1 cellular context compared by ENCODE assay signal in genomic region chr12:82358200-82359114, GRCh38.
TF ChIP-seq lines count a peak whose summit lies in the region.

A gene with protein sequence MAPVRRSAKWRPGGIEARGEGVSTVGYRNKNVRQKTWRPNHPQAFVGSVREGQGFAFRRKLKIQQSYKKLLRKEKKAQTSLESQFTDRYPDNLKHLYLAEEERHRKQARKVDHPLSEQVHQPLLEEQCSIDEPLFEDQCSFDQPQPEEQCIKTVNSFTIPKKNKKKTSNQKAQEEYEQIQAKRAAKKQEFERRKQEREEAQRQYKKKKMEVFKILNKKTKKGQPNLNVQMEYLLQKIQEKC (minus strand): TSS chr12:82358387. CDS start chr12:82358376, 11 bp downstream.
Gene METTL25, plus strand, starts transcription at chr12:82358529. Its CDS starts 37 bp downstream, at chr12:82358566.

TF ChIP-seq in HEK293, 187 proteins besides CTCF, POLR2A, EP300 and RAD21 (continued from another document and continues in another):
- no peak for TF ChIP-seq ZNF488 (tag by site-specific recombination; IDR thresholded peaks at IDR 0.05)
- TF ChIP-seq ZNF664 (tag by site-specific recombination; IDR thresholded peaks at IDR 0.05) = peak; percentile 45; the same call in 1 of the 2 replicates
- no peak for TF ChIP-seq ZNF560 (tag by site-specific recombination; IDR thresholded peaks at IDR 0.05; ENCODE audit: borderline replicate concordance)
- TF ChIP-seq ZNF561 (tag by site-specific recombination; IDR thresholded peaks at IDR 0.05; ENCODE audit: borderline replicate concordance) = peak; percentile 97
- no peak for TF ChIP-seq TCF7L2 (IDR thresholded peaks at IDR 0.05; ENCODE audit: borderline replicate concordance, low read depth, low read length)
- TF ChIP-seq ZNF112 (tag by site-specific recombination; IDR thresholded peaks at IDR 0.05) = no peak
- TF ChIP-seq, protein P1, sequence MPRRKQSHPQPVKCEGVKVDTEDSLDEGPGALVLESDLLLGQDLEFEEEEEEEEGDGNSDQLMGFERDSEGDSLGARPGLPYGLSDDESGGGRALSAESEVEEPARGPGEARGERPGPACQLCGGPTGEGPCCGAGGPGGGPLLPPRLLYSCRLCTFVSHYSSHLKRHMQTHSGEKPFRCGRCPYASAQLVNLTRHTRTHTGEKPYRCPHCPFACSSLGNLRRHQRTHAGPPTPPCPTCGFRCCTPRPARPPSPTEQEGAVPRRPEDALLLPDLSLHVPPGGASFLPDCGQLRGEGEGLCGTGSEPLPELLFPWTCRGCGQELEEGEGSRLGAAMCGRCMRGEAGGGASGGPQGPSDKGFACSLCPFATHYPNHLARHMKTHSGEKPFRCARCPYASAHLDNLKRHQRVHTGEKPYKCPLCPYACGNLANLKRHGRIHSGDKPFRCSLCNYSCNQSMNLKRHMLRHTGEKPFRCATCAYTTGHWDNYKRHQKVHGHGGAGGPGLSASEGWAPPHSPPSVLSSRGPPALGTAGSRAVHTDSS (tag by site-specific recombination; IDR thresholded peaks at IDR 0.05) = 0 out of 2 replicates have a peak, but pooled peaks have one; percentile 48
- no peak for TF ChIP-seq ELK4 (IDR thresholded peaks at IDR 0.05; ENCODE audit: borderline replicate concordance, low read depth, low read length)
- peak; percentile 93 for TF ChIP-seq ZNF24 (tag by site-specific recombination; IDR thresholded peaks at IDR 0.05)
- TF ChIP-seq, protein P2, sequence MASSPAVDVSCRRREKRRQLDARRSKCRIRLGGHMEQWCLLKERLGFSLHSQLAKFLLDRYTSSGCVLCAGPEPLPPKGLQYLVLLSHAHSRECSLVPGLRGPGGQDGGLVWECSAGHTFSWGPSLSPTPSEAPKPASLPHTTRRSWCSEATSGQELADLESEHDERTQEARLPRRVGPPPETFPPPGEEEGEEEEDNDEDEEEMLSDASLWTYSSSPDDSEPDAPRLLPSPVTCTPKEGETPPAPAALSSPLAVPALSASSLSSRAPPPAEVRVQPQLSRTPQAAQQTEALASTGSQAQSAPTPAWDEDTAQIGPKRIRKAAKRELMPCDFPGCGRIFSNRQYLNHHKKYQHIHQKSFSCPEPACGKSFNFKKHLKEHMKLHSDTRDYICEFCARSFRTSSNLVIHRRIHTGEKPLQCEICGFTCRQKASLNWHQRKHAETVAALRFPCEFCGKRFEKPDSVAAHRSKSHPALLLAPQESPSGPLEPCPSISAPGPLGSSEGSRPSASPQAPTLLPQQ (tag by site-specific recombination; IDR thresholded peaks at IDR 0.05) = peak; percentile 87
- no peak for TF ChIP-seq ZNF776 (tag by site-specific recombination; IDR thresholded peaks at IDR 0.05; ENCODE audit: borderline replicate concordance)
- TF ChIP-seq ZNF202 (tag by site-specific recombination; IDR thresholded peaks at IDR 0.05; ENCODE audit: borderline replicate concordance) = no peak
- no peak for TF ChIP-seq ZNF26 (tag by site-specific recombination; IDR thresholded peaks at IDR 0.05)
- TF ChIP-seq ZEB2 (tag by site-specific recombination; IDR thresholded peaks at IDR 0.05) = peak; percentile 96
- TF ChIP-seq ZBTB20 (tag by site-specific recombination; IDR thresholded peaks at IDR 0.05) = no peak
- TF ChIP-seq ZNF311 (tag by site-specific recombination; IDR thresholded peaks at IDR 0.05; ENCODE audit: borderline replicate concordance) = no peak
- TF ChIP-seq ZFP3 (tag by site-specific recombination; IDR thresholded peaks at IDR 0.05; ENCODE audit: low read depth) = no peak
- no peak for TF ChIP-seq MEIS1 (CRISPR knock-in tag; IDR thresholded peaks at IDR 0.05; ENCODE audit: borderline replicate concordance)
- no peak for TF ChIP-seq ZNF292 (tag by site-specific recombination; IDR thresholded peaks at IDR 0.05; ENCODE audit: borderline replicate concordance, low read depth)
- peak; percentile 92 for TF ChIP-seq KLF9 (tag by site-specific recombination; IDR thresholded peaks at IDR 0.05; ENCODE audit: low read depth)
- 0 out of 2 replicates have a peak, but pooled peaks have one; percentile 21 for TF ChIP-seq ZNF10 (tag by site-specific recombination; IDR thresholded peaks at IDR 0.05)
- TF ChIP-seq, protein P3, sequence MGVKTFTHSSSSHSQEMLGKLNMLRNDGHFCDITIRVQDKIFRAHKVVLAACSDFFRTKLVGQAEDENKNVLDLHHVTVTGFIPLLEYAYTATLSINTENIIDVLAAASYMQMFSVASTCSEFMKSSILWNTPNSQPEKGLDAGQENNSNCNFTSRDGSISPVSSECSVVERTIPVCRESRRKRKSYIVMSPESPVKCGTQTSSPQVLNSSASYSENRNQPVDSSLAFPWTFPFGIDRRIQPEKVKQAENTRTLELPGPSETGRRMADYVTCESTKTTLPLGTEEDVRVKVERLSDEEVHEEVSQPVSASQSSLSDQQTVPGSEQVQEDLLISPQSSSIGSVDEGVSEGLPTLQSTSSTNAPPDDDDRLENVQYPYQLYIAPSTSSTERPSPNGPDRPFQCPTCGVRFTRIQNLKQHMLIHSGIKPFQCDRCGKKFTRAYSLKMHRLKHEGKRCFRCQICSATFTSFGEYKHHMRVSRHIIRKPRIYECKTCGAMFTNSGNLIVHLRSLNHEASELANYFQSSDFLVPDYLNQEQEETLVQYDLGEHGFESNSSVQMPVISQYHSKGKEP (tag by site-specific recombination; IDR thresholded peaks at IDR 0.05) = 0 out of 2 replicates have a peak, but pooled peaks have one; percentile 36
- TF ChIP-seq PRDM10 (tag by site-specific recombination; IDR thresholded peaks at IDR 0.05) = peak; percentile 60; the same call in 1 of the 2 replicates
- no peak; the same call in 1 of the 2 replicates for TF ChIP-seq HOXC10 (CRISPR knock-in tag; IDR thresholded peaks at IDR 0.05)
- no peak for TF ChIP-seq ZNF837 (tag by site-specific recombination; IDR thresholded peaks at IDR 0.05)
- no peak for TF ChIP-seq ZNF37A (tag by site-specific recombination; IDR thresholded peaks at IDR 0.05)
- no peak for TF ChIP-seq ZNF510 (tag by site-specific recombination; IDR thresholded peaks at IDR 0.05; ENCODE audit: insufficient replicate concordance)
- no peak for TF ChIP-seq ZNF362 (tag by site-specific recombination; IDR thresholded peaks at IDR 0.05)
- TF ChIP-seq ZNF138 (tag by site-specific recombination; IDR thresholded peaks at IDR 0.05; ENCODE audit: borderline replicate concordance) = no peak
- no peak for TF ChIP-seq MYNN (tag by site-specific recombination; IDR thresholded peaks at IDR 0.05; ENCODE audit: borderline replicate concordance)
- TF ChIP-seq ZNF398 (tag by site-specific recombination; IDR thresholded peaks at IDR 0.05) = no peak
- peak; percentile 4; the same call in 1 of the 2 replicates for TF ChIP-seq GFI1B (tag by site-specific recombination; IDR thresholded peaks at IDR 0.05)
- peak; percentile 99 for TF ChIP-seq ZNF639 (tag by site-specific recombination; IDR thresholded peaks at IDR 0.05)
- no peak for TF ChIP-seq ZNF596 (tag by site-specific recombination; IDR thresholded peaks at IDR 0.05)
- peak; percentile 86 for TF ChIP-seq ZNF600 (tag by site-specific recombination; IDR thresholded peaks at IDR 0.05)
- TF ChIP-seq ZNF792 (tag by site-specific recombination; IDR thresholded peaks at IDR 0.05) = no peak
- peak; percentile 94 for TF ChIP-seq INSM2 (tag by site-specific recombination; IDR thresholded peaks at IDR 0.05)
- TF ChIP-seq ZNF146 (tag by site-specific recombination; IDR thresholded peaks at IDR 0.05) = peak; percentile 43; the same call in 1 of the 2 replicates
